ENCODE assay signal across 22 cellular contexts in the genomic region with DNA sequence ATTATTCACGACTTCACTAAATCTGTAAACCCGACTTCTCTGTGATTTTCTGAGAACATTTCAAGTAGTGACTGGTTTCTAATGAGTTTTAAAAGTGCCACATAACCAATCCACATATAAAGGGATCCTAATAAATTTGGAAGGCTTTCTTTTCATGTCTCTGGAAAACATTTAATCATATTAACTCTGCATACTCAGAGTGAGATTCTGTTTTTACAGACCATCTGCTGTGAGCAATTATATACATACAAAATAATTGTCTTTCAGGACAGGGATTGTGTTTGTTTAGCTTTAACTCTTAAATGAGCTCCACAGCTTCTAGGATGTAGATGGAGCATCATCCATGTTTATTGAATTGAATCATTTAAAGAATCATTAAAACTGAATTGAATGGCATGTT.
"Had no signal": no experiment of that assay in that cellular context is flagged by ENCODE, and none has a peak within 500 bp of the region (broad histone marks: within the 10 kb centered on the region; RNA-seq: fewer than 3 reads in every experiment).

No MANE protein-coding gene starts in this region.

- H3K27ac Mint-ChIP-seq: activated CD4-positive, alpha-beta memory T cell treated with anti-CD3 and anti-CD28 coated beads, Interleukin-2, amount 10 ng/mL, durations not matched to agents 7 days and 5 days; activated CD4-positive, alpha-beta T cell treated with anti-CD3 and anti-CD28 coated beads for 36 hours; activated naive CD8-positive, alpha-beta T cell treated with anti-CD3 and anti-CD28 coated beads, Interleukin-2, amount 10 ng/mL, durations not matched to agents 7 days and 5 days; T-cell had no signal

- H3K9me3 Mint-ChIP-seq: activated CD4-positive, alpha-beta memory T cell treated with anti-CD3 and anti-CD28 coated beads, Interleukin-2, amount 10 ng/mL, durations not matched to agents 7 days and 5 days; activated naive CD8-positive, alpha-beta T cell treated with anti-CD3 and anti-CD28 coated beads, Interleukin-2, amount 10 ng/mL, durations not matched to agents 7 days and 5 days; T-cell had no signal

- ATAC-seq: activated CD4-positive, alpha-beta T cell treated with anti-CD3 and anti-CD28 coated beads for 36 hours; T-cell had no signal

- H3K27me3 Mint-ChIP-seq: activated CD4-positive, alpha-beta memory T cell treated with anti-CD3 and anti-CD28 coated beads, Interleukin-2, amount 10 ng/mL, durations not matched to agents 7 days and 5 days; activated CD4-positive, alpha-beta T cell treated with anti-CD3 and anti-CD28 coated beads for 36 hours; activated naive CD8-positive, alpha-beta T cell treated with anti-CD3 and anti-CD28 coated beads, Interleukin-2, amount 10 ng/mL, durations not matched to agents 7 days and 5 days; T-cell had no signal

- H3K4me3 Mint-ChIP-seq: activated CD4-positive, alpha-beta memory T cell treated with anti-CD3 and anti-CD28 coated beads, Interleukin-2, amount 10 ng/mL, durations not matched to agents 7 days and 5 days; activated CD4-positive, alpha-beta T cell treated with anti-CD3 and anti-CD28 coated beads for 36 hours; activated naive CD8-positive, alpha-beta T cell treated with anti-CD3 and anti-CD28 coated beads, Interleukin-2, amount 10 ng/mL, durations not matched to agents 7 days and 5 days; T-cell had no signal

- H3K4me1 Mint-ChIP-seq: activated CD4-positive, alpha-beta T cell treated with anti-CD3 and anti-CD28 coated beads for 36 hours had no signal

- DNase-seq: activated CD4-positive, alpha-beta memory T cell treated with anti-CD3 and anti-CD28 coated beads, Interleukin-2, amount 10 ng/mL, durations not matched to agents 7 days and 5 days; activated CD4-positive, alpha-beta T cell treated with anti-CD3 and anti-CD28 coated beads for 36 hours; activated CD4-positive, alpha-beta T cell treated with anti-CD3 and anti-CD28 coated beads, Interleukin-2, amount 50 U/mL, for 1 hour; activated naive CD4-positive, alpha-beta T cell treated with anti-CD3 and anti-CD28 coated beads, Interleukin-2, amount 50 U/mL, for 16 hours; activated naive CD8-positive, alpha-beta T cell treated with anti-CD3 and anti-CD28 coated beads, Interleukin-2, amount 10 ng/mL, durations not matched to agents 7 days and 5 days; activated T-cell treated with anti-CD3 and anti-CD28 coated beads for 4 hours; adrenal gland; aorta; caudate nucleus; colonic mucosa; IMR-90; KG1; NCI-H1048; NCI-H1436 treated with DMSO at 0.1 percent for 48 hours; NCI-H2029 treated with DMSO at 0.1 percent for 48 hours; NCI-H2171; NCI-H2227 treated with DMSO at 0.1 percent for 48 hours; NCI-H446 treated with DMSO at 0.1 percent for 48 hours; NCI-H524 treated with DMSO at 0.1 percent for 48 hours; T-cell; T-helper 2 cell; WERI-Rb-1 had no signal
